ENCODE assay signal across 13 cellular contexts in the genomic region with DNA sequence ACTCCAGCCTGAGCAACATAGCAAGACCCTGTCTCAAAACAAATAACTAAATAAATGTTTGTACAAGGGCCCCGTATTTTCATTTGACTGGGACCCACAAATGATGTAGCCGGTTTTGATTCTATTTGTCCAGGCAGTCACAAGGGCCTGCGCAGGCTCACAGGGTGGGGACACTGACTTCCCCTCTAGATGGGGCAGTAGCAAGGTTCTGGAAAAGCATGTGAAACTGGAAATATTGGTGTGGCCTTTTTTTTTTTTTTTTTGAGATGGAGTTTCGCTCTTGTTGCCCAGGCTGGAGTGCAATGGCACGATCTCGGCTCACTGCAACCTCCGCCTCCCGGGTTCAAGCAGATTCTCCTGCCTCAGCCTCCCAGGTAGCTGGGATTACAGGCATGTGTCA. TPM values are rescaled to one million over a fixed set of nuclear protein-coding genes. Genes with fewer than 3 reads are reported as not detected.
"Had no signal": no experiment of that assay in that cellular context is flagged by ENCODE, and none has a peak within 500 bp of the region (broad histone marks: within the 10 kb centered on the region; RNA-seq: fewer than 3 reads in every experiment).

No MANE protein-coding gene starts in this region.

RNA-seq across cellular contexts. Expression of gene MARVELD3, which starts 11.0 kb away (rescaled TPM):
- total RNA-seq: activated B cell treated with CpG ODN at 0.5 μM for 24 hours; activated CD4-positive, alpha-beta memory T cell treated with anti-CD3 and anti-CD28 coated beads for 36 hours; activated CD4-positive, alpha-beta T cell treated with anti-CD3 and anti-CD28 coated beads for 36 hours; activated CD4-positive, alpha-beta T cell treated with anti-CD3 and anti-CD28 coated beads, Interleukin-2, amount 10 ng/mL, durations not matched to agents 24 days and 14 days; activated CD4-positive, alpha-beta T cell treated with anti-CD3 and anti-CD28 coated beads, Interleukin-2, amount 10 ng/mL, durations not matched to agents 7 days and 5 days; activated CD8-positive, alpha-beta memory T cell treated with anti-CD3 and anti-CD28 coated beads for 36 hours; activated CD8-positive, alpha-beta memory T cell treated with anti-CD3 and anti-CD28 coated beads, Interleukin-2, amount 10 ng/mL, durations not matched to agents 7 days and 5 days; activated CD8-positive, alpha-beta T cell treated with anti-CD3 and anti-CD28 coated beads for 36 hours; activated CD8-positive, alpha-beta T cell treated with anti-CD3 and anti-CD28 coated beads, Interleukin-2, amount 10 ng/mL, durations not matched to agents 7 days and 5 days; T-helper 1 cell treated with Interleukin-12 subunit alpha and Interleukin-12 subunit beta and Interleukin-4 antibody, amounts not matched to agents 30 ng/mL and 1 ng/mL, for 36 hours; T-helper 17 cell; T-helper 2 cell treated with Interferon-gamma antibody and Interleukin-4, amounts not matched to agents 100 ng/mL and 5 ng/mL, for 36 hours had no signal

RNA-seq across cellular contexts. Expression of gene TAT, which starts 38.1 kb away (rescaled TPM):
- total RNA-seq: activated B cell treated with CpG ODN at 0.5 μM for 24 hours; activated CD4-positive, alpha-beta memory T cell treated with anti-CD3 and anti-CD28 coated beads for 36 hours; activated CD4-positive, alpha-beta memory T cell treated with anti-CD3 and anti-CD28 coated beads, Interleukin-2, amount 10 ng/mL, durations not matched to agents 7 days and 5 days; activated CD4-positive, alpha-beta T cell treated with anti-CD3 and anti-CD28 coated beads for 36 hours; activated CD4-positive, alpha-beta T cell treated with anti-CD3 and anti-CD28 coated beads, Interleukin-2, amount 10 ng/mL, durations not matched to agents 24 days and 14 days; activated CD4-positive, alpha-beta T cell treated with anti-CD3 and anti-CD28 coated beads, Interleukin-2, amount 10 ng/mL, durations not matched to agents 7 days and 5 days; activated CD8-positive, alpha-beta memory T cell treated with anti-CD3 and anti-CD28 coated beads for 36 hours; activated CD8-positive, alpha-beta memory T cell treated with anti-CD3 and anti-CD28 coated beads, Interleukin-2, amount 10 ng/mL, durations not matched to agents 7 days and 5 days; activated CD8-positive, alpha-beta T cell treated with anti-CD3 and anti-CD28 coated beads for 36 hours; activated CD8-positive, alpha-beta T cell treated with anti-CD3 and anti-CD28 coated beads, Interleukin-2, amount 10 ng/mL, durations not matched to agents 7 days and 5 days; T-helper 1 cell treated with Interleukin-12 subunit alpha and Interleukin-12 subunit beta and Interleukin-4 antibody, amounts not matched to agents 30 ng/mL and 1 ng/mL, for 36 hours; T-helper 17 cell; T-helper 2 cell treated with Interferon-gamma antibody and Interleukin-4, amounts not matched to agents 100 ng/mL and 5 ng/mL, for 36 hours had no signal
